1 cellular context compared by ENCODE assay signal in genomic region chr5:15794117-15794985, GRCh38.
TF ChIP-seq lines count a peak whose summit lies in the region.

No MANE protein-coding gene starts in this region.

TF ChIP-seq in WTC11, 78 proteins besides CTCF, POLR2A, EP300 and RAD21 (continued from another document):
- no peak for TF ChIP-seq TCF7 (CRISPR knock-in tag; IDR thresholded peaks at IDR 0.05; ENCODE audit: low read depth)
